8 cellular contexts compared by ENCODE assay signal in the genomic region with DNA sequence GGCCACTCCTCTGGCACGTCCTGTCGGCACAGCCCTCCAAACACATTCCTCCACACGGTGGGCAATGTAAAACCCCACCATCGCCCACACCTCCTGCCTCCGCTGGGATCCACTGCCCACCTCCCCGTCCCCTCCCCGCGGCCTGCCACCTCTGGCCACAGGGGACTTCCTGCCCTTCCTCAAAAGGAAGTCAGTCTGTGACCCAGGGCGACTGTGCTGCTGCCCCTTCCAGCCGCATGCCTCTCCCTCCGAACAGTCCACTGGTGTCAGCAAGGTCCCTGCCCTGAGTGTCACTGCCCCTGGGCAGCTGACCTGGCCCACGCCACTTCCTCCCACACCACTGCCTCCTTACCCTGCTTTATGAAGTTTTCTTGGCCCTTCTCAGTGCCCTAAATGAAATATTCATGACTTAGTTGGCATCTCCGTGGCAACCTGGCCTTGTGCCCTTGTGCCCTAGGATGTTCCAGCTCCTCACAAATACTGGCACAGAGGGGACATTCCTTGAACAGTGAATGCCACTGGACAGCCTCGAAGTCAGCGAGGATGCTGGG. TPM values are rescaled to one million over a fixed set of nuclear protein-coding genes. Genes with fewer than 3 reads are reported as not detected.
DNase-seq lines count a peak whose midpoint lies in the region; ATAC-seq and TF ChIP-seq lines count a peak whose summit lies in the region.

No MANE protein-coding gene starts in this region.

- no peaks in the 10 kb centered on the region for H4K20me1 ChIP-seq in OCI-LY7 (ENCODE audit: insufficient read depth, low read length)

- H3K4me2 ChIP-seq in OCI-LY7 (ENCODE audit: low read length): peak overlapping the region; percentile 48; the same call in 1 of the 2 replicates

- H3K27ac ChIP-seq in OCI-LY7 (ENCODE audit: low read depth, low read length, poor library complexity, severe bottlenecking): no peak overlapping the region
- peak overlapping the region; percentile 76 for H3K27ac ChIP-seq in effector memory CD4-positive, alpha-beta T cell (ENCODE audit: insufficient read depth, low read length, poor library complexity, severe bottlenecking)

- H3K4me3 ChIP-seq in OCI-LY7 (ENCODE audit: low read depth, low read length, poor library complexity, severe bottlenecking): no peak overlapping the region
- peak overlapping the region; percentile 37 for H3K4me3 ChIP-seq in effector memory CD4-positive, alpha-beta T cell (ENCODE audit: insufficient read depth, low read depth, low read length, poor library complexity, severe bottlenecking)

- POLR2A ChIA-PET in OCI-LY7 (lab: Charles Lee): no interaction called here

- H2AFZ ChIP-seq in OCI-LY7 (ENCODE audit: low read length): no peak overlapping the region

- H3K27ac Mint-ChIP-seq in Calu3 (ENCODE audit: unreplicated experiment): no peak overlapping the region

- CTCF ChIA-PET in Calu3 (lab: Charles Lee) (no interaction called here), OCI-LY7 (lab: Charles Lee; ENCODE audit: unreplicated experiment) (no interaction called here)

- no peak for ATAC-seq in HG02678 (IDR thresholded peaks at IDR 0.05; ENCODE audit: unreplicated experiment)

- DNase-seq in Calu3 (no peak), OCI-LY7 (ENCODE audit: low spot score) (no peak), occipital lobe (lab: John Stamatoyannopoulos, UW) (peak; percentile 35), SHP77 treated with DMSO at 0.1 percent for 48 hours (lab: John Stamatoyannopoulos, UW) (no peak), Kasumi-1 (lab: John Stamatoyannopoulos, UW) (no peak), NCI-H2227 (lab: John Stamatoyannopoulos, UW; ENCODE audit: unreplicated experiment) (no peak)
- DNase-seq in effector memory CD4-positive, alpha-beta T cell: no peak

- TF ChIP-seq CTCF in Calu3 (IDR thresholded peaks at IDR 0.05; ENCODE audit: unreplicated experiment) (no peak), OCI-LY7 (conservative IDR thresholded peaks at IDR 0.05; ENCODE audit: low read length) (no peak)

- no peaks in the 10 kb centered on the region for H3K79me2 ChIP-seq in OCI-LY7 (ENCODE audit: insufficient read depth, low read depth, low read length)

- no peaks in the 10 kb centered on the region for H3K4me1 Mint-ChIP-seq in Calu3 (ENCODE audit: low read depth, unreplicated experiment)

- no peaks in the 10 kb centered on the region for H3K9me3 ChIP-seq in OCI-LY7 (ENCODE audit: low read length)
- no peaks in the 10 kb centered on the region for H3K9me3 ChIP-seq in effector memory CD4-positive, alpha-beta T cell (ENCODE audit: control insufficient read depth, low read length)

- intact Hi-C loops in Calu3 (cut with micrococcal nuclease; ENCODE audit: unreplicated experiment): no loop called here
- intact Hi-C loops in OCI-LY7 (cut with micrococcal nuclease; ENCODE audit: unreplicated experiment): no loop called here

- H3K36me3 Mint-ChIP-seq in Calu3 (ENCODE audit: insufficient read depth, unreplicated experiment): peaks cover 30% of the 10 kb centered on the region

- peak overlapping the region; percentile 70 for H3K4me3 Mint-ChIP-seq in Calu3 (ENCODE audit: low read depth, unreplicated experiment)

- no peaks in the 10 kb centered on the region for H3K36me3 ChIP-seq in OCI-LY7 (ENCODE audit: insufficient read depth, low read length)
- H3K36me3 ChIP-seq in effector memory CD4-positive, alpha-beta T cell (ENCODE audit: control insufficient read depth, insufficient read depth, low read length): peaks cover 6% of the 10 kb centered on the region

- BruUV-seq in Calu3 (replicated peaks; lab: Mats Ljungman, UMichigan) (no TSS peak), OCI-LY7 (replicated peaks; lab: Mats Ljungman, UMichigan) (no TSS peak)

- no peaks in the 10 kb centered on the region for H3K4me1 ChIP-seq in OCI-LY7 (ENCODE audit: insufficient read depth, low read length, poor library complexity, severe bottlenecking)
- peaks cover 23% of the 10 kb centered on the region for H3K4me1 ChIP-seq in effector memory CD4-positive, alpha-beta T cell (ENCODE audit: control insufficient read depth, insufficient read depth, low read length, poor library complexity, severe bottlenecking)

- no peaks in the 10 kb centered on the region for H3K9me3 Mint-ChIP-seq in Calu3 (ENCODE audit: low read depth, unreplicated experiment)

- no peaks in the 10 kb centered on the region for H3K27me3 Mint-ChIP-seq in Calu3 (ENCODE audit: unreplicated experiment)

- H3K9me2 ChIP-seq in OCI-LY7 (ENCODE audit: insufficient read depth, low read length): no peaks in the 10 kb centered on the region

- no peaks in the 10 kb centered on the region for H3K27me3 ChIP-seq in effector memory CD4-positive, alpha-beta T cell (replicated peaks; ENCODE audit: control insufficient read depth, insufficient read depth, low read length, poor library complexity, severe bottlenecking)

RNA-seq across cellular contexts. Expression of a gene that starts 2.0 kb away (rescaled TPM):
- total RNA-seq in Calu3 (2022): 2.9 and 3.0 TPM in 2 replicates
- not detected in 2 replicates for total RNA-seq in OCI-LY7 (2014; rRNA removed; shearing (Covaris generic))
- total RNA-seq in OCI-LY7 (2022): not detected in 2 replicates
- total RNA-seq in occipital lobe: 9.2 TPM

RNA-seq across cellular contexts. Expression of a gene that starts 32.9 kb away (rescaled TPM):
- total RNA-seq in Calu3 (2022) (35.3 and 38.5 TPM in 2 replicates), OCI-LY7 (2022) (18.1 and 20.5 TPM in 2 replicates), occipital lobe (29.3 TPM)
- total RNA-seq in OCI-LY7 (2014; rRNA removed; shearing (Covaris generic)): 12.9 and 20.9 TPM in 2 replicates
